2 cellular contexts compared by ENCODE assay signal in genomic region chr4:2512396-2513135, GRCh38.
TF ChIP-seq lines count a peak whose summit lies in the region.

No MANE protein-coding gene starts in this region.

TF ChIP-seq in GM12891, 5 proteins besides CTCF, POLR2A, EP300 and RAD21:
- TF ChIP-seq SPI1 (IDR thresholded peaks at IDR 0.05; ENCODE audit: low read depth, low read length) (no peak), POLR2AphosphoS5 (IDR thresholded peaks at IDR 0.05; ENCODE audit: low read depth, low read length) (peak; percentile 54)

TF ChIP-seq in GM12878, 131 proteins besides CTCF, POLR2A, EP300 and RAD21:
- TF ChIP-seq JUND (IDR thresholded peaks at IDR 0.05; ENCODE audit: low read depth, low read length) (no peak), ZSCAN29 (IDR thresholded peaks at IDR 0.05) (no peak), IKZF2 (IDR thresholded peaks at IDR 0.05) (no peak), SRF (IDR thresholded peaks at IDR 0.05; ENCODE audit: low read depth in 2 of 2, low read length in 2 of 2) (no peak), CHD4 (IDR thresholded peaks at IDR 0.05) (no peak), USF2 (IDR thresholded peaks at IDR 0.05; ENCODE audit: borderline replicate concordance, low read depth, low read length) (no peak), ZNF207 (IDR thresholded peaks at IDR 0.05; ENCODE audit: borderline replicate concordance) (no peak), E2F4 (IDR thresholded peaks at IDR 0.05; ENCODE audit: low read depth, low read length) (no peak), ZBTB4 (CRISPR knock-in tag; IDR thresholded peaks at IDR 0.05) (no peak), STAT3 (IDR thresholded peaks at IDR 0.05; ENCODE audit: low read depth, low read length) (no peak), PML (IDR thresholded peaks at IDR 0.05; ENCODE audit: low read length) (no peak), ZBTB33 (IDR thresholded peaks at IDR 0.05) (no peak), IRF5 (IDR thresholded peaks at IDR 0.05; ENCODE audit: borderline replicate concordance) (no peak), TBL1XR1 (IDR thresholded peaks at IDR 0.05; ENCODE audit: low read depth, low read length) (no peak), USF1 (IDR thresholded peaks at IDR 0.05; ENCODE audit: borderline replicate concordance, extremely low read length, insufficient read depth, low read depth, low read length) (no peak), NFXL1 (IDR thresholded peaks at IDR 0.05; ENCODE audit: borderline replicate concordance) (no peak), MYC (IDR thresholded peaks at IDR 0.05; ENCODE audit: insufficient read depth, insufficient read length, insufficient replicate concordance, low read length, severe bottlenecking) (no peak), SMC3 (IDR thresholded peaks at IDR 0.05; ENCODE audit: borderline replicate concordance, low read length) (no peak), TCF3 (IDR thresholded peaks at IDR 0.05; ENCODE audit: borderline replicate concordance, insufficient read depth, low read depth, low read length) (no peak), BACH1 (IDR thresholded peaks at IDR 0.05; ENCODE audit: borderline replicate concordance) (no peak)
